Comparison of ENCODE assay signal across 19 cellular contexts in genomic region chr7:71705901-71706300, GRCh38.
"Had no signal": no experiment of that assay in that cellular context is flagged by ENCODE, and none has a peak within 500 bp of the region (broad histone marks: within the 10 kb centered on the region; RNA-seq: fewer than 3 reads in every experiment).

No MANE protein-coding gene starts in this region.

- H3K4me3 ChIP-seq: PC-9, Peyer's patch, SJCRH30 had no signal

- H3K27ac ChIP-seq: PC-9, Peyer's patch, SJCRH30 had no signal

- ATAC-seq: Right ventricle myocardium inferior, SK-N-SH treated with all-trans-retinoic acid at 6 μM for 48 hours had no signal

- H3K36me3 ChIP-seq: Peyer's patch, SJCRH30 had no signal

- H3K4me1 ChIP-seq: Peyer's patch, SJCRH30 had no signal

- H3K27me3 ChIP-seq: Peyer's patch, SJCRH30 had no signal

- H3K9me3 ChIP-seq: Peyer's patch had no signal

- H2AFZ ChIP-seq: PC-9 had no signal

- DNase-seq: Kasumi-1; KBM-7; NCI-H1092; NCI-H1105 treated with DMSO at 0.1 percent for 48 hours; NCI-H1417 treated with DMSO at 0.1 percent for 48 hours; NCI-H146; NCI-H1930; NCI-H2081; NCI-H2107; NCI-H2227 treated with DMSO at 0.1 percent for 48 hours; NCI-H774; NK-92 treated with Interleukin-12 subunit alpha and Interleukin-12 subunit beta, amount 100 ng/mL, for 24 hours; OCI-M1; PC-9; Peyer's patch; SHP77 treated with DMSO at 0.1 percent for 48 hours; SJCRH30 had no signal

- H3K4me2 ChIP-seq: PC-9 had no signal
